22 cellular contexts compared by ENCODE assay signal in genomic region chr2:118720866-118721265, GRCh38.
DNase-seq lines count a peak whose midpoint lies in the region; ATAC-seq and TF ChIP-seq lines count a peak whose summit lies in the region.
"Had no signal": no experiment of that assay in that cellular context is flagged by ENCODE, and none has a peak within 500 bp of the region (broad histone marks: within the 10 kb centered on the region; RNA-seq: fewer than 3 reads in every experiment).

No MANE protein-coding gene starts in this region.

- H3K4me2 ChIP-seq in BLaER1: peak overlapping the region; percentile 29
- peak overlapping the region; percentile 30 for H3K4me2 ChIP-seq in smooth muscle cell
- H3K4me2 ChIP-seq: A549 had no signal

- peak overlapping the region; percentile 40 for H3K27ac Mint-ChIP-seq in nephron progenitor cell
- H3K27ac Mint-ChIP-seq: CD4-positive, alpha-beta memory T cell had no signal

- 79% methylated on average over 4 of the region's 4 CpGs for WGBS in smooth muscle cell (ENCODE audit: low lambda C conversion rate)

- H3K36me3 ChIP-seq in BLaER1 (no peaks in the 10 kb centered on the region), RWPE2 (ENCODE audit: low read depth) (no peaks in the 10 kb centered on the region), smooth muscle cell (ENCODE audit: low read depth) (no peaks in the 10 kb centered on the region)
- H3K36me3 ChIP-seq: BE2C had no signal

- no peaks in the 10 kb centered on the region for H3K36me3 Mint-ChIP-seq in nephron progenitor cell (ENCODE audit: low read depth)
- H3K36me3 Mint-ChIP-seq: CD4-positive, alpha-beta memory T cell had no signal

- H3K9ac ChIP-seq in BLaER1 (no peak overlapping the region), smooth muscle cell (ENCODE audit: low read depth) (no peak overlapping the region)

- no peaks in the 10 kb centered on the region for H3K27me3 ChIP-seq in BLaER1
- H3K27me3 ChIP-seq in RWPE2 (ENCODE audit: insufficient read depth, poor library complexity, severe bottlenecking): no peaks in the 10 kb centered on the region
- H3K27me3 ChIP-seq in smooth muscle cell (ENCODE audit: low read depth): no peaks in the 10 kb centered on the region
- H3K27me3 ChIP-seq: BE2C had no signal

- peaks cover 4% of the 10 kb centered on the region for H3K9me3 Mint-ChIP-seq in nephron progenitor cell

- peaks cover 9% of the 10 kb centered on the region for H3K27me3 Mint-ChIP-seq in nephron progenitor cell (ENCODE audit: low read depth, poor library complexity)

- no peaks in the 10 kb centered on the region for H3K79me2 ChIP-seq in smooth muscle cell (ENCODE audit: low read depth)

- no peak overlapping the region for H3K4me3 ChIP-seq in BLaER1
- no peak overlapping the region for H3K4me3 ChIP-seq in RWPE2 (ENCODE audit: severe bottlenecking)
- H3K4me3 ChIP-seq in smooth muscle cell: no peak overlapping the region
- H3K4me3 ChIP-seq: A549 had no signal

- TF ChIP-seq CTCF in RWPE2 (IDR thresholded peaks at IDR 0.05; ENCODE audit: poor library complexity, severe bottlenecking) (no peak), nephron progenitor cell (IDR thresholded peaks at IDR 0.05) (no peak), smooth muscle cell (IDR thresholded peaks at IDR 0.05; ENCODE audit: borderline replicate concordance, insufficient read depth, poor library complexity, severe bottlenecking) (no peak)

- no peak for DNase-seq in RWPE2 (ENCODE audit: low spot score)
- no peak for DNase-seq in nephron progenitor cell
- no peak for DNase-seq in smooth muscle cell (lab: John Stamatoyannopoulos, UW; ENCODE audit: unreplicated experiment)
- no peak for DNase-seq in SKM-1 treated with dmso at 0.1 percent for 144 hours (lab: John Stamatoyannopoulos, UW; ENCODE audit: unreplicated experiment)
- no peak for DNase-seq in SHP77 (lab: John Stamatoyannopoulos, UW)
- DNase-seq: 8988T; ACHN; AML-193; BE2C; C1 segment of cervical spinal cord; Calu3; CD4-positive, alpha-beta memory T cell; COR-L47; DMS53; DMS79 treated with DMSO at 0.1 percent for 48 hours; GF-D8; GOT3; H7; HCEC 1CT had no signal

- peaks cover 8% of the 10 kb centered on the region for H3K4me1 ChIP-seq in BLaER1
- H3K4me1 ChIP-seq in RWPE2 (ENCODE audit: insufficient read depth, poor library complexity, severe bottlenecking): peaks cover 34% of the 10 kb centered on the region
- no peaks in the 10 kb centered on the region for H3K4me1 ChIP-seq in smooth muscle cell (ENCODE audit: low read depth)
- H3K4me1 ChIP-seq: A549, BE2C had no signal

- ATAC-seq in RWPE2 (ENCODE audit: low read depth): no peak
- no peak for ATAC-seq in HG03159 (IDR thresholded peaks at IDR 0.05; ENCODE audit: unreplicated experiment)
- ATAC-seq: A549 had no signal

- H2AFZ ChIP-seq in smooth muscle cell (ENCODE audit: low read depth): no peak overlapping the region

- H3K27ac ChIP-seq in BLaER1 (no peak overlapping the region), RWPE2 (ENCODE audit: poor library complexity, severe bottlenecking) (peak overlapping the region; percentile 87), smooth muscle cell (ENCODE audit: low read depth) (no peak overlapping the region)
- H3K27ac ChIP-seq: A549 had no signal

- H4K20me1 ChIP-seq in BLaER1: no peaks in the 10 kb centered on the region
- no peaks in the 10 kb centered on the region for H4K20me1 ChIP-seq in smooth muscle cell (ENCODE audit: low read depth)

- no peak overlapping the region for H3K4me3 Mint-ChIP-seq in nephron progenitor cell
- H3K4me3 Mint-ChIP-seq: CD4-positive, alpha-beta memory T cell had no signal

- H3K9me3 ChIP-seq in BLaER1 (no peaks in the 10 kb centered on the region), RWPE2 (ENCODE audit: severe bottlenecking) (no peaks in the 10 kb centered on the region), smooth muscle cell (replicated peaks; ENCODE audit: low read depth) (no peaks in the 10 kb centered on the region)
- H3K9me3 ChIP-seq: BE2C had no signal

- no peaks in the 10 kb centered on the region for H3F3A ChIP-seq in smooth muscle cell (ENCODE audit: low read depth)

- peaks cover 27% of the 10 kb centered on the region for H3K4me1 Mint-ChIP-seq in nephron progenitor cell
- H3K4me1 Mint-ChIP-seq: CD4-positive, alpha-beta memory T cell had no signal
